29 cellular contexts compared by ENCODE assay signal in the genomic region with DNA sequence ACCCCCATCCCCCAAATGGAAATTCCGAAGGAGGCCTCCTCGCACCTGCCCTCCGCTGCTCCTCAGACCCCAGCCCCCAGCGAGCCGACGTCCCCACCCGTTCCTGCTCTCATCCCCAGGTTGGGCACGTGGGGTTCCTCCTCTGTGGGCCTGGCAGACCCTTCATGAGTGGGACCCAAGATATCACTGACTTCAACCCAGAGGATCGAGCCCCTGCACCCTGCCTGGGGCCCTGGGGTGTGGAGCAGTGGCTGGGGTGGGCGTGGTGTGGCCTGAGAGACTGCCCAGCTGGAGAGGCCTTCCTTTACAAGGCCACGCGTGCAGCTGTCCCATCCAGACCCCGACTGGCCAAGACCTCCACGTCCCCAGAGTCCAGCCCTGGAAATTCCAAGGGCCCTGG. TPM values are rescaled to one million over a fixed set of nuclear protein-coding genes. Genes with fewer than 3 reads are reported as not detected.
"Had no signal": no experiment of that assay in that cellular context is flagged by ENCODE, and none has a peak within 500 bp of the region (broad histone marks: within the 10 kb centered on the region; RNA-seq: fewer than 3 reads in every experiment).

No MANE protein-coding gene starts in this region.

- H3K27ac ChIP-seq: heart right ventricle, hepatocyte, neutrophil, parathyroid adenoma, right lobe of liver, skin epidermis, spleen, uterus had no signal

- H3K9me3 Mint-ChIP-seq: naive thymus-derived CD4-positive, alpha-beta T cell; natural killer cell treated with Interleukin-12 subunit alpha and Interleukin-12 subunit beta and Interleukin-15 and Interleukin-18, amount 100 ng/mL, for 72 hours; neural crest cell; stimulated activated effector memory CD8-positive, alpha-beta T cell treated with anti-CD3 and anti-CD28 coated beads, Interleukin-12 subunit alpha, Interleukin-12 subunit beta, amount 100 ng/mL, for 72 hours; stimulated activated naive CD8-positive, alpha-beta T cell treated with anti-CD3 and anti-CD28 coated beads, Interleukin-15, Interleukin-2, amounts not matched to agents 100 ng/mL and 50 ng/mL, for 24 hours; type B pancreatic cell had no signal

- H3K27me3 ChIP-seq: hepatocyte, right lobe of liver, uterus had no signal

- H3K9ac ChIP-seq: parathyroid adenoma had no signal

- H3K27ac Mint-ChIP-seq: naive thymus-derived CD4-positive, alpha-beta T cell; natural killer cell treated with Interleukin-12 subunit alpha and Interleukin-12 subunit beta and Interleukin-15 and Interleukin-18, amount 100 ng/mL, for 72 hours; stimulated activated effector memory CD8-positive, alpha-beta T cell treated with anti-CD3 and anti-CD28 coated beads, Interleukin-12 subunit alpha, Interleukin-12 subunit beta, amount 100 ng/mL, for 72 hours; stimulated activated naive CD8-positive, alpha-beta T cell treated with anti-CD3 and anti-CD28 coated beads, Interleukin-15, Interleukin-2, amounts not matched to agents 100 ng/mL and 50 ng/mL, for 24 hours; type B pancreatic cell had no signal

- H3K4me1 Mint-ChIP-seq: stimulated activated effector memory CD8-positive, alpha-beta T cell treated with anti-CD3 and anti-CD28 coated beads, Interleukin-12 subunit alpha, Interleukin-12 subunit beta, amount 100 ng/mL, for 72 hours had no signal

- H3K36me3 ChIP-seq: neutrophil, right lobe of liver, spleen, uterus had no signal

- H3K4me3 Mint-ChIP-seq: naive thymus-derived CD4-positive, alpha-beta T cell; natural killer cell treated with Interleukin-12 subunit alpha and Interleukin-12 subunit beta and Interleukin-15 and Interleukin-18, amount 100 ng/mL, for 72 hours; neural crest cell; stimulated activated effector memory CD8-positive, alpha-beta T cell treated with anti-CD3 and anti-CD28 coated beads, Interleukin-12 subunit alpha, Interleukin-12 subunit beta, amount 100 ng/mL, for 72 hours; stimulated activated naive CD8-positive, alpha-beta T cell treated with anti-CD3 and anti-CD28 coated beads, Interleukin-15, Interleukin-2, amounts not matched to agents 100 ng/mL and 50 ng/mL, for 24 hours; type B pancreatic cell had no signal

- H3K4me3 ChIP-seq: heart right ventricle, hepatocyte, lung, mucosa of descending colon, right lobe of liver, skin epidermis, spleen, tibial nerve, uterus had no signal

- DNase-seq: islet precursor cell; kidney glomerular epithelial cell; left cardiac atrium; mesendoderm; midbrain; naive thymus-derived CD4-positive, alpha-beta T cell; occipital lobe; retina; spleen; stimulated activated CD4-positive, alpha-beta T cell treated with anti-CD3 and anti-CD28 coated beads, Interleukin-4, amount 100 ng/mL, for 24 hours; stimulated activated naive CD4-positive, alpha-beta T cell; substantia nigra; uterus had no signal

- H3K27me3 Mint-ChIP-seq: naive thymus-derived CD4-positive, alpha-beta T cell; natural killer cell treated with Interleukin-12 subunit alpha and Interleukin-12 subunit beta and Interleukin-15 and Interleukin-18, amount 100 ng/mL, for 72 hours had no signal

- H2AFZ ChIP-seq: hepatocyte, parathyroid adenoma had no signal

- H3K4me2 ChIP-seq: hepatocyte had no signal

- H3K79me2 ChIP-seq: hepatocyte, parathyroid adenoma had no signal

- H3K36me3 Mint-ChIP-seq: naive thymus-derived CD4-positive, alpha-beta T cell; natural killer cell treated with Interleukin-12 subunit alpha and Interleukin-12 subunit beta and Interleukin-15 and Interleukin-18, amount 100 ng/mL, for 72 hours; stimulated activated effector memory CD8-positive, alpha-beta T cell treated with anti-CD3 and anti-CD28 coated beads, Interleukin-12 subunit alpha, Interleukin-12 subunit beta, amount 100 ng/mL, for 72 hours; type B pancreatic cell had no signal

- H3K9me3 ChIP-seq: heart right ventricle, mucosa of descending colon, neutrophil, right lobe of liver, spleen, uterus had no signal

- ATAC-seq: left cardiac atrium; left lobe of liver; mucosa of descending colon; naive thymus-derived CD4-positive, alpha-beta T cell; right lobe of liver; stimulated activated effector memory CD8-positive, alpha-beta T cell treated with anti-CD3 and anti-CD28 coated beads, Interleukin-12 subunit alpha, Interleukin-12 subunit beta, amount 100 ng/mL, for 72 hours had no signal

- H3K4me1 ChIP-seq: heart right ventricle, parathyroid adenoma, right lobe of liver, spleen, uterus had no signal

RNA-seq across cellular contexts. Expression of a gene that starts 17.6 kb away (rescaled TPM):
- total RNA-seq: myocyte; natural killer cell treated with Interleukin-12 subunit alpha and Interleukin-12 subunit beta and Interleukin-15 and Interleukin-18, amount 100 ng/mL, for 72 hours had no signal
- polyA plus RNA-seq: naive thymus-derived CD4-positive, alpha-beta T cell had no signal
